In the genomic region with DNA sequence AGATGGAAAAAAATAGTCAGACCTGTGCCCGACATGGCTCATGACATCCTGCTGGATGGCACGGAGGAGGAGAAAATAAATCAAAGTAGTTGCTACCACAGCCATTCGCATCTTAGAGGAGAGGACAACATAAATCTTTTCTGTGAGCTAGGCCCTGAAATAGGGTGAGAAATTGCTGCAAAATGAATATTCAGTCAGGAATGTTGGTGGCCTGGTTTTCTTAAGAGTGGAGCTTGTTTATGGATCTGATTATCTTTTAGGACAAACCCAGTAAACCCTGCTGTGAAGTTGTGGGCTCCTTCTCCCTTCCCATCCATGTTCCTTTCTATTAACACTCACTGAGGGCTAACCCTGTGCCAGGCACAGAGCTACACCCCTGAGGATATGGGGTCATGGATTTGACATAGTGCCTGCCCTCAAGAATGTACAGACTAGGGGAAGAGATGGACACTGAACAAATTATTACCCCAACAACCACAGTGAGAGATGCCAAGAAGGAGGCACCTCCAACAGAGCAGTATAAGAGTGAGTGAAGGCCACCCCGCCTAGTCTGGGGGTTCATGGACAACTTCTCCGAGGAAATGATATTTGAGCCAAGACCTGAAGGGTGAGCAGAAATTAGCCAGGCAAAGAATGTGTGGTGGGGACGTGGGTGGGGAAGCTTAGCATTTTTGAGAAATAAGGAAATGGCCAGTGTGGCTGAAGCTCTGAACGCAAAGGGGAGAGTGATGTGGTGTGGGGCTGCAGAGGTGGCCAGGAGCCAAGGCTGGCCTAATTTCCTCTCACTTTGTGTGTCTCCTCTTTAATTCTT, we compare ENCODE assay signal across 8 cellular contexts.
DNase-seq lines count a peak whose midpoint lies in the region; ATAC-seq, FAIRE-seq and TF ChIP-seq lines count a peak whose summit lies in the region.
"Had no signal": no experiment of that assay in that cellular context is flagged by ENCODE, and none has a peak within 500 bp of the region (broad histone marks: within the 10 kb centered on the region; RNA-seq: fewer than 3 reads in every experiment).

No MANE protein-coding gene starts in this region.

- no peaks in the 10 kb centered on the region for H3K27me3 ChIP-seq in spleen (replicated peaks in 1 of 7)

- 55 to 76% (median 57%) methylated on average over 7 of the region's 7 CpGs for WGBS in spleen, 5 donors

- H3K36me3 ChIP-seq in spleen, result no peaks in the 10 kb centered on the region

- intact Hi-C loops in spleen (cut with DNase I; ENCODE audit: low total_unique reads), result loop anchor here (10.0 kb wide), 1 partner anchor 398 kb away; no protein-coding TSS in a partner anchor

- H3K4me3 ChIP-seq in spleen, result no peak overlapping the region

- TF ChIP-seq POLR2A in GM12891 (IDR thresholded peaks at IDR 0.05; ENCODE audit: low read depth, low read length) (no peak), spleen (IDR thresholded peaks at IDR 0.05) (no peak)

- H3K4me1 ChIP-seq in spleen, result peaks cover 11 to 52% (median 33%) of the 10 kb centered on the region in 6 donors

- FAIRE-seq in GM12891 (lab: Jason Lieb, UNC), result no peak

- DNase-seq in GM12891 (ENCODE audit: insufficient read length, low spot score), result no peak
- DNase-seq in iris pigment epithelial cell (ENCODE audit: low read depth), result peak; percentile 78
- DNase-seq in spleen, result no peak
- DNase-seq in mesenteric fat pad (ENCODE audit: low spot score), result no peak
- no peak for DNase-seq in stimulated activated CD4-positive, alpha-beta T cell treated with anti-CD3 and anti-CD28 coated beads, Interleukin-15, amount 100 ng/mL, for 24 hours
- DNase-seq: NCI-H524 had no signal

- peaks cover 0 to 3% (median under 1%) of the 10 kb centered on the region in 8 donors for H3K9me3 ChIP-seq in spleen

- ATAC-seq in SK-N-SH treated with all-trans-retinoic acid at 6 μM for 48 hours (peak; percentile 48), HG03108 (IDR thresholded peaks at IDR 0.05; ENCODE audit: unreplicated experiment) (no peak)

- H3K27ac ChIP-seq in spleen, result peak overlapping the region in 5 of 8 donors; percentile 8 to 68 (median 37)

- no peak for TF ChIP-seq CTCF in spleen (IDR thresholded peaks at IDR 0.05 in 8 of 11, conservative IDR thresholded peaks at IDR 0.05 in 3 of 11)

TF ChIP-seq in GM12891, 5 proteins besides CTCF, POLR2A, EP300 and RAD21:
- TF ChIP-seq SPI1 (IDR thresholded peaks at IDR 0.05; ENCODE audit: low read depth, low read length), result peak; percentile 80
- no peak for TF ChIP-seq POLR2AphosphoS5 (IDR thresholded peaks at IDR 0.05; ENCODE audit: low read depth, low read length)
- TF ChIP-seq PAX5 (IDR thresholded peaks at IDR 0.05; ENCODE audit: insufficient read depth, low read length, severe bottlenecking), result no peak
- TF ChIP-seq POU2F2 (IDR thresholded peaks at IDR 0.05; ENCODE audit: low read depth, low read length), result no peak

TF ChIP-seq in SK-N-SH treated with all-trans-retinoic acid at 6 μM for 48 hours, 23 proteins besides CTCF, POLR2A, EP300 and RAD21:
- no peak for TF ChIP-seq RARB (CRISPR knock-in tag; IDR thresholded peaks at IDR 0.05)
